26 cellular contexts compared by ENCODE assay signal in genomic region chr1:218891577-218891976, GRCh38.
"Had no signal": no experiment of that assay in that cellular context is flagged by ENCODE, and none has a peak within 500 bp of the region (broad histone marks: within the 10 kb centered on the region; RNA-seq: fewer than 3 reads in every experiment).

No MANE protein-coding gene starts in this region.

- H3K9me3 ChIP-seq: stomach, suprapubic skin, testis, thoracic aorta, thyroid gland, tibial artery, tibial nerve, transverse colon, upper lobe of left lung, upper lobe of right lung, uterus, vagina had no signal

- H3K4me1 ChIP-seq: suprapubic skin, thyroid gland, transverse colon, upper lobe of left lung, upper lobe of right lung, uterus, vagina had no signal

- H3K27ac ChIP-seq: stomach, suprapubic skin, testis, thoracic aorta, thyroid gland, tibial artery, tibial nerve, transverse colon, upper lobe of left lung, upper lobe of right lung, uterus, vagina had no signal

- H3K36me3 ChIP-seq: stomach, suprapubic skin, thoracic aorta, thyroid gland, tibial artery, tibial nerve, transverse colon, upper lobe of left lung, upper lobe of right lung, uterus, vagina had no signal

- H3K27me3 ChIP-seq: stomach, suprapubic skin, testis, thyroid gland, tibial artery, tibial nerve, transverse colon, upper lobe of left lung, upper lobe of right lung, uterus, vagina had no signal

- ATAC-seq: stimulated activated effector memory CD8-positive, alpha-beta T cell treated with anti-CD3 and anti-CD28 coated beads, Interleukin-12 subunit alpha, Interleukin-12 subunit beta, amount 100 ng/mL, for 72 hours; stimulated activated memory B cell treated with anti-CD40 and anti-IgM and Interleukin-4, amounts not matched to agents 10 μg/mL and 1 μg/mL and 100 μg/mL, for 72 hours; stimulated activated naive B cell treated with anti-CD40 and anti-IgM and Interleukin-4, amounts not matched to agents 10 μg/mL and 1 μg/mL and 100 μg/mL, for 72 hours; stimulated activated naive CD8-positive, alpha-beta T cell treated with anti-CD3 and anti-CD28 coated beads, Interleukin-15, amount 100 ng/mL, for 72 hours; stimulated activated naive CD8-positive, alpha-beta T cell treated with anti-CD3 and anti-CD28 coated beads, Interleukin-15, Interleukin-2, amounts not matched to agents 100 U/mL and 50 U/mL, for 24 hours; upper lobe of right lung had no signal

- H3K4me3 ChIP-seq: stomach, suprapubic skin, testis, thoracic aorta, thyroid gland, tibial artery, tibial nerve, transverse colon, upper lobe of left lung, upper lobe of right lung, uterus, vagina had no signal

- DNase-seq: stimulated activated CD4-positive, alpha-beta T cell treated with anti-CD3 and anti-CD28 coated beads, Interleukin-2, amount 100 ng/mL, for 48 hours; stimulated activated CD4-positive, alpha-beta T cell treated with anti-CD3 and anti-CD28 coated beads, Interleukin-4, amount 100 ng/mL, for 1 hour; stimulated activated CD4-positive, alpha-beta T cell treated with anti-CD3 and anti-CD28 coated beads, Interleukin-4, amount 100 ng/mL, for 24 hours; stimulated activated CD4-positive, alpha-beta T cell treated with anti-CD3 and anti-CD28 coated beads, Interleukin-4, amount 100 ng/mL, for 4 hours; stimulated activated CD8-positive, alpha-beta memory T cell treated with anti-CD3 and anti-CD28 coated beads, Interleukin-4, amount 100 ng/mL, for 48 hours; stimulated activated naive B cell treated with anti-CD40 and anti-IgM and Interleukin-4, amounts not matched to agents 10 μg/mL and 1 μg/mL and 100 μg/mL, for 72 hours; stimulated activated naive CD4-positive, alpha-beta T cell; stimulated activated naive CD4-positive, alpha-beta T cell treated with Interleukin-2 at 50 U/mL for 16 hours; stimulated activated naive CD8-positive, alpha-beta T cell treated with anti-CD3 and anti-CD28 coated beads, Interleukin-15, amount 100 ng/mL, for 72 hours; stimulated activated naive CD8-positive, alpha-beta T cell treated with anti-CD3 and anti-CD28 coated beads, Interleukin-15, Interleukin-2, amounts not matched to agents 100 U/mL and 50 U/mL, for 24 hours; stomach; substantia nigra; testis; thyroid gland; tibial artery; transverse colon; trophoblast cell; upper lobe of left lung; upper lobe of right lung; uterus had no signal
